8 cellular contexts compared by ENCODE assay signal in genomic region chr20:17681741-17682102, GRCh38. TPM values are rescaled to one million over a fixed set of nuclear protein-coding genes. Genes with fewer than 3 reads are reported as not detected.
DNase-seq lines count a peak whose midpoint lies in the region; ATAC-seq and TF ChIP-seq lines count a peak whose summit lies in the region.

No MANE protein-coding gene starts in this region.

- H3K4me3 ChIP-seq in GM12875 (ENCODE audit: low read depth, low read length) = peak overlapping the region; percentile 77
- H3K4me3 ChIP-seq in HEK293 (ENCODE audit: low read depth, low read length) = peak overlapping the region; percentile 72
- H3K4me3 ChIP-seq in SK-N-MC = peak overlapping the region; percentile 92
- peak overlapping the region; percentile 91 for H3K4me3 ChIP-seq in fibroblast of villous mesenchyme (ENCODE audit: low read depth, low read length)

- ATAC-seq in stimulated activated effector memory CD8-positive, alpha-beta T cell treated with anti-CD3 and anti-CD28 coated beads, Interleukin-12 subunit alpha, Interleukin-12 subunit beta, amount 100 ng/mL, for 72 hours = peak; percentile 3

- H3K36me3 ChIP-seq in HEK293 (ENCODE audit: control insufficient read depth in 2 of 2, insufficient read depth in 1 of 2, low read length in 2 of 2) = peaks cover 0 to 28% of the 10 kb centered on the region in 2 experiments; a peak in 2 of 3 replicates
- H3K36me3 ChIP-seq in SK-N-MC (ENCODE audit: insufficient read depth, low read length) = no peaks in the 10 kb centered on the region; the same call in 1 of the 2 replicates

- H3K27ac ChIP-seq in HEK293 (ENCODE audit: extremely low read depth, low read depth, low read length) (peak overlapping the region; percentile 64; the same call in 1 of the 2 replicates), SK-N-MC (no peak overlapping the region)

- peaks cover 28% of the 10 kb centered on the region for H3K4me1 Mint-ChIP-seq in stimulated activated effector memory CD8-positive, alpha-beta T cell treated with anti-CD3 and anti-CD28 coated beads, Interleukin-12 subunit alpha, Interleukin-12 subunit beta, amount 100 ng/mL, for 72 hours

- H3K9ac ChIP-seq in SK-N-MC (ENCODE audit: insufficient read length) = peak overlapping the region; percentile 51

- H3K9me3 Mint-ChIP-seq in stimulated activated effector memory CD8-positive, alpha-beta T cell treated with anti-CD3 and anti-CD28 coated beads, Interleukin-12 subunit alpha, Interleukin-12 subunit beta, amount 100 ng/mL, for 72 hours = no peaks in the 10 kb centered on the region

- TF ChIP-seq CTCF in GM12875 (IDR thresholded peaks at IDR 0.05; ENCODE audit: borderline replicate concordance, insufficient read depth, low read depth, low read length) (no peak), HEK293 (tag by site-specific recombination; IDR thresholded peaks at IDR 0.05) (no peak), fibroblast of villous mesenchyme (IDR thresholded peaks at IDR 0.05; ENCODE audit: insufficient read depth, low read depth, low read length) (no peak)

- CTCF ChIA-PET in HEK293 (lab: Yijun Ruan, JAX) = interaction anchor here (0.6 to 1.8 kb wide), 13 partner anchors 9 to 325 kb away, joined by 3 to 10 read pairs (median 4); no protein-coding TSS in a partner anchor

- peak overlapping the region; percentile 82 for H3K27ac Mint-ChIP-seq in stimulated activated effector memory CD8-positive, alpha-beta T cell treated with anti-CD3 and anti-CD28 coated beads, Interleukin-12 subunit alpha, Interleukin-12 subunit beta, amount 100 ng/mL, for 72 hours

- peaks cover 5% of the 10 kb centered on the region; the same call in 1 of the 2 replicates for H3K4me1 ChIP-seq in HEK293 (ENCODE audit: control insufficient read depth, insufficient read depth, low read length)

- H3K9me3 ChIP-seq in HEK293 (ENCODE audit: control insufficient read depth, insufficient read depth, low read depth, low read length) = no peaks in the 10 kb centered on the region
- no peaks in the 10 kb centered on the region for H3K9me3 ChIP-seq in SK-N-MC (ENCODE audit: low read depth, low read length)

- DNase-seq in SK-N-MC (ENCODE audit: low read depth, low spot score) (no peak), fibroblast of villous mesenchyme (ENCODE audit: low read depth) (no peak), middle frontal gyrus (ENCODE audit: extremely low spot score, low spot score) (no peak), SKM-1 (lab: John Stamatoyannopoulos, UW; ENCODE audit: unreplicated experiment) (no peak), cerebellar nuclear complex (lab: John Stamatoyannopoulos, UW) (no peak)
- DNase-seq in stimulated activated effector memory CD8-positive, alpha-beta T cell treated with anti-CD3 and anti-CD28 coated beads, Interleukin-12 subunit alpha, Interleukin-12 subunit beta, amount 100 ng/mL, for 72 hours (ENCODE audit: low spot score in 2 of 2) = no peak

- peak overlapping the region; percentile 72 for H3K4me3 Mint-ChIP-seq in stimulated activated effector memory CD8-positive, alpha-beta T cell treated with anti-CD3 and anti-CD28 coated beads, Interleukin-12 subunit alpha, Interleukin-12 subunit beta, amount 100 ng/mL, for 72 hours

- peaks cover 11% of the 10 kb centered on the region for H3K36me3 Mint-ChIP-seq in stimulated activated effector memory CD8-positive, alpha-beta T cell treated with anti-CD3 and anti-CD28 coated beads, Interleukin-12 subunit alpha, Interleukin-12 subunit beta, amount 100 ng/mL, for 72 hours

- POLR2A ChIA-PET in HEK293 (lab: Yijun Ruan, JAX) = interaction anchor here (0.8 to 2.1 kb wide), 14 partner anchors 9 to 606 kb away, joined by 3 to 16 read pairs (median 5); partner anchors contain the start of genes BFSP1, DSTN, MGME1 and SNX5

TF ChIP-seq in HEK293, 187 proteins besides CTCF, POLR2A, EP300 and RAD21:
- TF ChIP-seq SP3 (tag by site-specific recombination; IDR thresholded peaks at IDR 0.05) (no peak), ZNF561 (tag by site-specific recombination; IDR thresholded peaks at IDR 0.05; ENCODE audit: borderline replicate concordance) (no peak), KLF9 (tag by site-specific recombination; IDR thresholded peaks at IDR 0.05; ENCODE audit: low read depth) (no peak), ZBTB6 (tag by site-specific recombination; IDR thresholded peaks at IDR 0.05) (no peak)

RNA-seq across cellular contexts. Expression of gene RRBP1, which starts 0.3 kb away (rescaled TPM):
- total RNA-seq in fibroblast of villous mesenchyme = 123 and 136 TPM in 2 replicates

RNA-seq across cellular contexts. Expression of gene BANF2, which starts 18.0 kb away (rescaled TPM):
- total RNA-seq in fibroblast of villous mesenchyme = not detected in 2 replicates
